18 cellular contexts compared by ENCODE assay signal in genomic region chr2:10783421-10783820, GRCh38.
"Had no signal": no experiment of that assay in that cellular context is flagged by ENCODE, and none has a peak within 500 bp of the region (broad histone marks: within the 10 kb centered on the region; RNA-seq: fewer than 3 reads in every experiment).

No MANE protein-coding gene starts in this region.

- H3K9me3 ChIP-seq: heart right ventricle, pancreas had no signal

- H3K27me3 ChIP-seq: heart right ventricle, pancreas had no signal

- ATAC-seq: activated CD4-positive, CD25-positive, alpha-beta regulatory T cell treated with anti-CD3 and anti-CD28 coated beads, Interleukin-2, amount 50 U/mL, for 24 hours; heart right ventricle; left ventricle myocardium superior had no signal

- DNase-seq: activated CD4-positive, alpha-beta T cell treated with anti-CD3 and anti-CD28 coated beads, Interleukin-2, amount 50 U/mL, for 4 hours; activated T-cell treated with anti-CD3 and anti-CD28 coated beads, Interleukin-2, amount 50 U/mL, for 1 hour; effector CD4-positive, alpha-beta T cell; foreskin melanocyte; heart right ventricle; islet precursor cell; left ventricle myocardium superior; mesendoderm; nephron progenitor cell; pancreas; retina; stimulated activated CD4-positive, alpha-beta T cell treated with anti-CD3 and anti-CD28 coated beads, Interleukin-15, amount 100 ng/mL, for 24 hours; stimulated activated CD4-positive, alpha-beta T cell treated with anti-CD3 and anti-CD28 coated beads, Interleukin-4, amount 100 ng/mL, for 4 hours had no signal

- H3K4me3 Mint-ChIP-seq: activated naive CD8-positive, alpha-beta T cell; nephron progenitor cell; T-helper 2 cell treated with Interferon-gamma antibody and Interleukin-4, amounts not matched to agents 5 μg/mL and 100 μg/mL, for 36 hours had no signal

- FAIRE-seq: colon, pancreas, urothelium cell line had no signal

- H3K4me1 Mint-ChIP-seq: nephron progenitor cell had no signal

- H3K4me1 ChIP-seq: pancreas had no signal

- H3K9me3 Mint-ChIP-seq: nephron progenitor cell; T-helper 2 cell treated with Interferon-gamma antibody and Interleukin-4, amounts not matched to agents 5 μg/mL and 100 μg/mL, for 36 hours had no signal

- H3K27ac Mint-ChIP-seq: activated naive CD8-positive, alpha-beta T cell; nephron progenitor cell; T-helper 2 cell treated with Interferon-gamma antibody and Interleukin-4, amounts not matched to agents 5 μg/mL and 100 μg/mL, for 36 hours had no signal

- H3K4me3 ChIP-seq: heart right ventricle, pancreas had no signal

- H3K27ac ChIP-seq: heart right ventricle, pancreas had no signal
